In genomic region chr3:105853801-105854432, GRCh38 we compare ENCODE assay signal across 11 cellular contexts. TPM values are rescaled to one million over a fixed set of nuclear protein-coding genes. Genes with fewer than 3 reads are reported as not detected.
A peak's percentile ranks its signal among the peaks of the same experiment; 100 is the strongest.
DNase-seq lines count a peak whose midpoint lies in the region; ATAC-seq and TF ChIP-seq lines count a peak whose summit lies in the region.
"Had no signal": no experiment of that assay in that cellular context is flagged by ENCODE, and none has a peak within 500 bp of the region (broad histone marks: within the 10 kb centered on the region; RNA-seq: fewer than 3 reads in every experiment).

No MANE protein-coding gene starts in this region.

- intact Hi-C loops in lower lobe of right lung (cut with DNase I): no loop called here
- intact Hi-C loops in gastrocnemius medialis (cut with DNase I; ENCODE audit: low total_unique reads): no loop called here

- TF ChIP-seq POLR2A in gastrocnemius medialis (IDR thresholded peaks at IDR 0.05): no peak

- peaks cover 62% of the 10 kb centered on the region for H3F3A ChIP-seq in SU-DHL-6 (ENCODE audit: insufficient read depth)

- TF ChIP-seq CTCF in GM06990 (IDR thresholded peaks at IDR 0.05; ENCODE audit: insufficient read depth, low read length, poor library complexity, severe bottlenecking): no peak
- TF ChIP-seq CTCF in SU-DHL-6 (IDR thresholded peaks at IDR 0.05; ENCODE audit: insufficient read depth, low read length, poor library complexity, severe bottlenecking): no peak
- TF ChIP-seq CTCF in lower lobe of right lung (IDR thresholded peaks at IDR 0.05): no peak
- TF ChIP-seq CTCF in gastrocnemius medialis (IDR thresholded peaks at IDR 0.05 in 4 of 5, conservative IDR thresholded peaks at IDR 0.05 in 1 of 5): no peak

- H3K4me2 ChIP-seq in SU-DHL-6 (ENCODE audit: low read depth, low read length, poor library complexity, severe bottlenecking): peak overlapping the region; percentile 78

- H3K9me3 ChIP-seq in SU-DHL-6 (ENCODE audit: insufficient read depth, low read length): no peaks in the 10 kb centered on the region
- no peaks in the 10 kb centered on the region for H3K9me3 ChIP-seq in lower lobe of right lung
- no peaks in the 10 kb centered on the region for H3K9me3 ChIP-seq in gastrocnemius medialis

- H2AFZ ChIP-seq in SU-DHL-6 (ENCODE audit: low read depth, low read length, severe bottlenecking): no peak overlapping the region

- ATAC-seq in GM19395 (IDR thresholded peaks at IDR 0.05; ENCODE audit: unreplicated experiment) (peak; percentile 97), HG03025 (IDR thresholded peaks at IDR 0.05; ENCODE audit: low FRiP score, unreplicated experiment) (peak; percentile 100), lower lobe of right lung (no peak), gastrocnemius medialis (no peak)

- peaks cover 90% of the 10 kb centered on the region for H3K79me2 ChIP-seq in SU-DHL-6 (ENCODE audit: insufficient read depth, low read length)

- in situ Hi-C loops in gastrocnemius medialis (cut with MboI; ENCODE audit: low sequenced_read_pairs in 4 of 4): no loop called here

- H3K27me3 ChIP-seq in GM06990 (replicated peaks; ENCODE audit: control insufficient read depth, insufficient read depth, low read length): no peaks in the 10 kb centered on the region
- no peaks in the 10 kb centered on the region for H3K27me3 ChIP-seq in SU-DHL-6 (ENCODE audit: low read length)
- no peaks in the 10 kb centered on the region for H3K27me3 ChIP-seq in lower lobe of right lung (ENCODE audit: low read depth)
- H3K27me3 ChIP-seq in gastrocnemius medialis: no peaks in the 10 kb centered on the region

- H3K27ac ChIP-seq in SU-DHL-6 (ENCODE audit: low read depth, low read length): peak overlapping the region; percentile 98
- no peak overlapping the region for H3K27ac ChIP-seq in lower lobe of right lung
- H3K27ac ChIP-seq in gastrocnemius medialis: no peak overlapping the region
- H3K27ac ChIP-seq: C4-2B had no signal

- no peaks in the 10 kb centered on the region for H3K9me2 ChIP-seq in SU-DHL-6 (replicated peaks; ENCODE audit: insufficient read depth, low read length)

- H3K4me3 ChIP-seq in GM06990 (replicated peaks; ENCODE audit: low read depth, low read length) (no peak overlapping the region), SU-DHL-6 (ENCODE audit: insufficient read depth, low read length, poor library complexity, severe bottlenecking) (peak overlapping the region; percentile 36), lower lobe of right lung (no peak overlapping the region), gastrocnemius medialis (no peak overlapping the region)

- no peaks in the 10 kb centered on the region for H4K20me1 ChIP-seq in SU-DHL-6 (ENCODE audit: low read depth, low read length)

- peak; percentile 49 for DNase-seq in GM06990 (ENCODE audit: extremely low read depth, insufficient read length)
- no peak for DNase-seq in GOT3 (lab: John Stamatoyannopoulos, UW)
- no peak for DNase-seq in lower lobe of right lung
- DNase-seq in HK-2 (ENCODE audit: unreplicated experiment): no peak
- DNase-seq in gastrocnemius medialis: no peak
- DNase-seq: glutamatergic neuron, NCI-H2029 treated with DMSO at 0.1 percent for 48 hours had no signal

- peak overlapping the region; percentile 44 for H3K9ac ChIP-seq in SU-DHL-6 (ENCODE audit: low read length)

- H3K4me1 ChIP-seq in lower lobe of right lung: no peaks in the 10 kb centered on the region
- H3K4me1 ChIP-seq in gastrocnemius medialis: peaks cover 0 to 7% of the 10 kb centered on the region in 2 donors

- peaks cover 2% of the 10 kb centered on the region; the same call in 1 of the 2 replicates for H3K36me3 ChIP-seq in GM06990 (ENCODE audit: control insufficient read depth, insufficient read depth, low read length)
- peaks cover 65% of the 10 kb centered on the region for H3K36me3 ChIP-seq in SU-DHL-6 (ENCODE audit: low read length)
- peaks cover 43% of the 10 kb centered on the region for H3K36me3 ChIP-seq in lower lobe of right lung
- H3K36me3 ChIP-seq in gastrocnemius medialis: peaks cover 0 to 19% of the 10 kb centered on the region in 2 donors

RNA-seq across cellular contexts. Expression of gene CBLB, which starts 14.9 kb away (rescaled TPM):
- total RNA-seq in lower lobe of right lung: 29.7 TPM
- 10 to 100 TPM; 14.8 to 46.4 (median 21.6) TPM for total RNA-seq in gastrocnemius medialis

Comparison
In these comparisons a context has a peak if more than half of its experiments do, and no peak if none do; other contexts are left out.
1. ATAC-seq: peak in GM19395 (single experiment) and HG03025 (single experiment); none in lower lobe of right lung (0 of 2) and gastrocnemius medialis (0 of 2).